ENCODE assay signal across 24 cellular contexts in the genomic region with DNA sequence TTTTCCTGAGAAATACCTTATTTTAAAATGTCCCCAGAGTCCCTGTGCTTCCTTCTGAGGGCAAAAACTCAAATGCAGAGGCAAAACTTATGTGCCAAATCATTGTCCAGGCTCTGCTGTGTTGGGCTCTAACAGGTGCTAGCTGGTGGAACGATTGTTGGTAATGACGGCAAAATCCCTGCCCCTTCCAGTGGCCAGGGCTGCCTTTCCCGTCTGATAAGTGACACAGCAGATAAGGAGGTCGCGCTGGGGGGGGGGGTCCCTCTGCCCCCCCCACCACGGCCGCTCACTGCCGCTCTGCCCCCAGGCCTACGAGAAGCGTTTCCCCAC. TPM values are rescaled to one million over a fixed set of nuclear protein-coding genes. Genes with fewer than 3 reads are reported as not detected.
A peak's percentile ranks its signal among the peaks of the same experiment; 100 is the strongest.
DNase-seq lines count a peak whose midpoint lies in the region; ATAC-seq and TF ChIP-seq lines count a peak whose summit lies in the region.
"Had no signal": no experiment of that assay in that cellular context is flagged by ENCODE, and none has a peak within 500 bp of the region (broad histone marks: within the 10 kb centered on the region; RNA-seq: fewer than 3 reads in every experiment).

No MANE protein-coding gene starts in this region.

- peaks cover 10% of the 10 kb centered on the region for H3K27me3 ChIP-seq in Panc1 (ENCODE audit: control insufficient read depth, insufficient read depth, low read length)
- peaks cover 6% of the 10 kb centered on the region for H3K27me3 ChIP-seq in layer of hippocampus (ENCODE audit: control insufficient read depth, insufficient read depth, low read length)
- peaks cover 0 to 19% (median 6%) of the 10 kb centered on the region in 3 donors for H3K27me3 ChIP-seq in gastrocnemius medialis

- TF ChIP-seq CTCF in Panc1 (IDR thresholded peaks at IDR 0.05), result no peak
- TF ChIP-seq CTCF in gastrocnemius medialis (IDR thresholded peaks at IDR 0.05 in 4 of 5, conservative IDR thresholded peaks at IDR 0.05 in 1 of 5), result no peak

- no TSS peak for BruUV-seq in Panc1 (replicated peaks; lab: Mats Ljungman, UMichigan)

- peak; percentile 42; the same call in 1 of the 2 replicates for ATAC-seq in Panc1
- no peak for ATAC-seq in gastrocnemius medialis
- no peak for ATAC-seq in HG02610 (IDR thresholded peaks at IDR 0.05; ENCODE audit: unreplicated experiment)
- ATAC-seq: activated CD8-positive, alpha-beta memory T cell treated with anti-CD3 and anti-CD28 coated beads, Interleukin-2, amount 10 ng/mL, durations not matched to agents 7 days and 5 days; left lung; stimulated activated naive CD8-positive, alpha-beta T cell treated with anti-CD3 and anti-CD28 coated beads, Interleukin-15, Interleukin-2, amounts not matched to agents 100 U/mL and 50 U/mL, for 24 hours had no signal

- in situ Hi-C loops in Panc1 (cut with HindIII; ENCODE audit: low pct_unique_long_range_greater_than_20kb, low sequenced_read_pairs) (no loop called here), gastrocnemius medialis (cut with MboI; ENCODE audit: low sequenced_read_pairs in 4 of 4) (no loop called here)

- H3K4me1 ChIP-seq in Panc1 (ENCODE audit: control insufficient read depth, insufficient read depth, low read length) (no peaks in the 10 kb centered on the region; the same call in 1 of the 2 replicates), gastrocnemius medialis (peaks cover 0 to 5% of the 10 kb centered on the region in 2 donors)
- H3K4me1 ChIP-seq: left lung had no signal

- no peaks in the 10 kb centered on the region for H3K9me3 ChIP-seq in Panc1 (ENCODE audit: control insufficient read depth, insufficient read depth, low read depth, low read length)
- no peaks in the 10 kb centered on the region for H3K9me3 ChIP-seq in gastrocnemius medialis
- H3K9me3 ChIP-seq: left lung had no signal

- H3K4me3 ChIP-seq in Panc1 (ENCODE audit: low read depth in 2 of 2, low read length in 2 of 2) (peak overlapping the region; percentile 8 to 30), gastrocnemius medialis (peak overlapping the region; percentile 9 to 48 (median 30))
- H3K4me3 ChIP-seq: left lung, MG63 had no signal

- DNase-seq in DMS53 (lab: John Stamatoyannopoulos, UW) (peak; percentile 35), DMS53 treated with DMSO at 0.1 percent for 48 hours (lab: John Stamatoyannopoulos, UW; ENCODE audit: unreplicated experiment) (no peak), Panc1 (ENCODE audit: low read depth, low spot score) (no peak), gastrocnemius medialis (no peak), hepatic stellate cell (ENCODE audit: low spot score) (no peak)
- DNase-seq in stimulated activated CD4-positive, alpha-beta T cell treated with anti-CD3 and anti-CD28 coated beads, Interleukin-2, amount 100 ng/mL, for 24 hours, result no peak
- DNase-seq: activated CD4-positive, alpha-beta T cell treated with anti-CD3 and anti-CD28 coated beads, Interleukin-2, amount 10 ng/mL, durations not matched to agents 7 days and 5 days; activated CD8-positive, alpha-beta memory T cell treated with anti-CD3 and anti-CD28 coated beads, Interleukin-2, amount 10 ng/mL, durations not matched to agents 7 days and 5 days; activated naive CD8-positive, alpha-beta T cell treated with anti-CD3 and anti-CD28 coated beads, Interleukin-2, amount 10 ng/mL, durations not matched to agents 7 days and 5 days; AML-193; brain microvascular endothelial cell; immature natural killer cell; left lung; MG63; NCI-H1417 treated with DMSO at 0.1 percent for 48 hours; NCI-H524; stimulated activated CD4-positive, alpha-beta T cell treated with anti-CD3 and anti-CD28 coated beads, Interleukin-4, amount 100 ng/mL, for 1 hour; stimulated activated naive CD8-positive, alpha-beta T cell treated with anti-CD3 and anti-CD28 coated beads, Interleukin-15, Interleukin-2, amounts not matched to agents 100 U/mL and 50 U/mL, for 24 hours had no signal

- H3K36me3 ChIP-seq in Panc1 (ENCODE audit: control insufficient read depth, insufficient read depth, low read length) (no peaks in the 10 kb centered on the region), gastrocnemius medialis (no peaks in the 10 kb centered on the region)
- H3K36me3 ChIP-seq: brain microvascular endothelial cell, left lung, MG63 had no signal

- CTCF ChIA-PET in Panc1 (lab: Charles Lee), result interaction anchor here (0.6 kb wide), 1 partner anchor 198 kb away, joined by 7 read pairs; no protein-coding TSS in a partner anchor

- no peak overlapping the region for H3K27ac ChIP-seq in Panc1 (ENCODE audit: low read length)
- peak overlapping the region; percentile 52 for H3K27ac ChIP-seq in layer of hippocampus (ENCODE audit: low read depth, low read length)
- H3K27ac ChIP-seq in gastrocnemius medialis, result no peak overlapping the region
- H3K27ac ChIP-seq: 22Rv1, brain microvascular endothelial cell, left lung, VCaP had no signal

- TF ChIP-seq POLR2A in gastrocnemius medialis (IDR thresholded peaks at IDR 0.05), result no peak

- POLR2A ChIA-PET in Panc1 (lab: Charles Lee), result no interaction called here

- intact Hi-C loops in Panc1 (cut with micrococcal nuclease; ENCODE audit: unreplicated experiment), result no loop called here
- intact Hi-C loops in gastrocnemius medialis (cut with DNase I; ENCODE audit: low total_unique reads), result no loop called here

RNA-seq across cellular contexts. Expression of a gene that starts 29.1 kb away (rescaled TPM):
- total RNA-seq in Panc1 (2021; ENCODE audit: unreplicated experiment), result 0.26 TPM
- 0.33 TPM for polyA plus RNA-seq in Panc1 (2012; ENCODE audit: insufficient read length)
- total RNA-seq in gastrocnemius medialis, result 1 to 10 TPM in 3 of 4 donors, under 1 TPM in 1; 0.85 to 5.8 (median 1.5) TPM
- total RNA-seq: activated CD4-positive, alpha-beta T cell treated with anti-CD3 and anti-CD28 coated beads, Interleukin-2, amount 10 ng/mL, durations not matched to agents 7 days and 5 days; activated CD8-positive, alpha-beta memory T cell treated with anti-CD3 and anti-CD28 coated beads, Interleukin-2, amount 10 ng/mL, durations not matched to agents 7 days and 5 days; glomerular endothelial cell had no signal
- polyA plus RNA-seq: immature natural killer cell had no signal

RNA-seq across cellular contexts. Expression of a gene that starts 46.5 kb away (rescaled TPM):
- total RNA-seq in Panc1 (2021; ENCODE audit: unreplicated experiment) (19.2 TPM), gastrocnemius medialis (10 to 100 TPM; 15.1 to 27.5 (median 27.4) TPM)
- 25.0 TPM for polyA plus RNA-seq in Panc1 (2012; ENCODE audit: insufficient read length)

RNA-seq across cellular contexts. Expression of a gene that starts 50.3 kb away (rescaled TPM):
- total RNA-seq in Panc1 (2021; ENCODE audit: unreplicated experiment) (89.4 TPM), gastrocnemius medialis (10 to 100 TPM; 12.8 to 23.1 (median 18.3) TPM)
- 97.1 TPM for polyA plus RNA-seq in Panc1 (2012; ENCODE audit: insufficient read length)
- total RNA-seq: activated CD4-positive, alpha-beta T cell treated with anti-CD3 and anti-CD28 coated beads, Interleukin-2, amount 10 ng/mL, durations not matched to agents 7 days and 5 days; activated naive CD8-positive, alpha-beta T cell treated with anti-CD3 and anti-CD28 coated beads, Interleukin-2, amount 10 ng/mL, durations not matched to agents 7 days and 5 days; mononuclear cell had no signal
